ENCODE assay signal across 3 cellular contexts in the genomic region with DNA sequence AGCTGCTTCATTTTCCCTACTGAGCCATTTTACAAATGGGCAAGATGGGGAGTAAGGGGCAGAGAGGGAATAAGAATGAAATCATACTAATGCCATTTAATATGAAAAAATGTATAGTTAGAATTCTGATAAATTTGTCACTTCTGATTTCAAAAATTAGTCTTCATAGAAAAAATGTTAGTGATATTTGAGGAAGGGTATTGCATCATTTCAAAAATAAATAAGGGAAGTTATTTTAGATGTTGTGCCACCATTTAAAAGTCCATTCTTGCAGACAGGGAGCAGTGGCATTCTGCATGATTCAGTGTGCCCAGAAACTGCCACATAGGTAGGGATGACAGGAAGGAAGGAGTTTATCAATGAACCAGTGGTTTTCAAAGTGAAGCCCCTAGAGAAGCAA.
A peak's percentile ranks its signal among the peaks of the same experiment; 100 is the strongest.
TF ChIP-seq lines count a peak whose summit lies in the region.

No MANE protein-coding gene starts in this region.

TF ChIP-seq in HepG2, 621 proteins besides CTCF, POLR2A, EP300 and RAD21:
- no peak for TF ChIP-seq ZNF724P (CRISPR knock-in tag; IDR thresholded peaks at IDR 0.05; ENCODE audit: borderline replicate concordance)
- peak; percentile 52; the same call in 1 of the 2 replicates for TF ChIP-seq CEBPB (IDR thresholded peaks at IDR 0.05; ENCODE audit: borderline replicate concordance, low read depth, low read length)
- TF ChIP-seq ATF7 (IDR thresholded peaks at IDR 0.05): peak; percentile 57
- TF ChIP-seq ATF7 (CRISPR knock-in tag; IDR thresholded peaks at IDR 0.05): no peak

TF ChIP-seq in IMR-90, 13 proteins besides CTCF, POLR2A, EP300 and RAD21:
- TF ChIP-seq CEBPB (IDR thresholded peaks at IDR 0.05; ENCODE audit: low read depth, low read length) (0 out of 2 replicates have a peak, but pooled peaks have one; percentile 24), BHLHE40 (IDR thresholded peaks at IDR 0.05; ENCODE audit: low read depth, low read length) (no peak)

TF ChIP-seq in K562, 482 proteins besides CTCF, POLR2A, EP300 and RAD21:
- no peak for TF ChIP-seq CEBPG (CRISPR knock-in tag; IDR thresholded peaks at IDR 0.05)
- peak; percentile 40 to 75; a peak in 3 of 4 replicates for TF ChIP-seq CEBPG (tag; conservative IDR thresholded peaks at IDR 0.05 in 1 of 2, IDR thresholded peaks at IDR 0.05 in 1 of 2)
- no peak for TF ChIP-seq BCL6 (CRISPR knock-in tag; IDR thresholded peaks at IDR 0.05)
- no peak for TF ChIP-seq TCF7L2 (IDR thresholded peaks at IDR 0.05; ENCODE audit: low read depth, low read length)
